ENCODE assay signal across 1 cellular context in genomic region chr10:104580321-104580720, GRCh38.
TF ChIP-seq lines count a peak whose summit lies in the region.

No MANE protein-coding gene starts in this region.

TF ChIP-seq in HCT116, 20 proteins besides CTCF, POLR2A, EP300 and RAD21 (continued from another document):
- TF ChIP-seq EGR1 (IDR thresholded peaks at IDR 0.05; ENCODE audit: low read depth): no peak
- TF ChIP-seq REST (IDR thresholded peaks at IDR 0.05; ENCODE audit: low read depth): no peak
- TF ChIP-seq ZFX (IDR thresholded peaks at IDR 0.05): no peak
- no peak for TF ChIP-seq FOSL1 (IDR thresholded peaks at IDR 0.05; ENCODE audit: low read depth)
